17 cellular contexts compared by ENCODE assay signal in genomic region chr3:61571516-61572336, GRCh38. TPM values are rescaled to one million over a fixed set of nuclear protein-coding genes. Genes with fewer than 3 reads are reported as not detected.
DNase-seq lines count a peak whose midpoint lies in the region; ATAC-seq and TF ChIP-seq lines count a peak whose summit lies in the region.
"Had no signal": no experiment of that assay in that cellular context is flagged by ENCODE, and none has a peak within 500 bp of the region (broad histone marks: within the 10 kb centered on the region; RNA-seq: fewer than 3 reads in every experiment).

No MANE protein-coding gene starts in this region.

- H3K4me3 ChIP-seq in fibroblast of the aortic adventitia (ENCODE audit: low read depth, low read length), result no peak overlapping the region
- H3K4me3 ChIP-seq: A549, transverse colon had no signal

- peaks cover 23% of the 10 kb centered on the region for H3K27me3 Mint-ChIP-seq in activated CD4-positive, alpha-beta T cell treated with anti-CD3 and anti-CD28 coated beads, Interleukin-2, amount 10 ng/mL, durations not matched to agents 7 days and 5 days
- H3K27me3 Mint-ChIP-seq in activated CD4-positive, alpha-beta T cell treated with anti-CD3 and anti-CD28 coated beads for 36 hours, result peaks cover 12% of the 10 kb centered on the region

- TF ChIP-seq CTCF in fibroblast of the aortic adventitia (IDR thresholded peaks at IDR 0.05; ENCODE audit: insufficient read depth, low read length), result no peak

- POLR2A ChIA-PET in activated CD4-positive, alpha-beta T cell treated with anti-CD3 and anti-CD28 coated beads, Interleukin-2, amount 10 ng/mL, durations not matched to agents 7 days and 5 days (lab: Charles Lee), result no interaction called here
- POLR2A ChIA-PET in activated CD4-positive, alpha-beta T cell treated with anti-CD3 and anti-CD28 coated beads for 36 hours (lab: Charles Lee), result no interaction called here

- CTCF ChIA-PET in activated CD4-positive, alpha-beta T cell treated with anti-CD3 and anti-CD28 coated beads, Interleukin-2, amount 10 ng/mL, durations not matched to agents 7 days and 5 days (lab: Charles Lee), result interaction anchor here (0.6 kb wide), 1 partner anchor 20 kb away, joined by 3 read pairs; no protein-coding TSS in a partner anchor
- CTCF ChIA-PET in activated CD4-positive, alpha-beta T cell treated with anti-CD3 and anti-CD28 coated beads for 36 hours (lab: Charles Lee), result interaction anchor here (0.6 to 0.7 kb wide), 2 partner anchors 37 to 67 kb away, joined by 3 to 6 read pairs; no protein-coding TSS in a partner anchor

- no peaks in the 10 kb centered on the region for H3K36me3 Mint-ChIP-seq in activated CD4-positive, alpha-beta T cell treated with anti-CD3 and anti-CD28 coated beads, Interleukin-2, amount 10 ng/mL, durations not matched to agents 7 days and 5 days (ENCODE audit: low read depth)
- H3K36me3 Mint-ChIP-seq in activated CD4-positive, alpha-beta T cell treated with anti-CD3 and anti-CD28 coated beads for 36 hours (ENCODE audit: low read depth), result no peaks in the 10 kb centered on the region
- H3K36me3 Mint-ChIP-seq: naive thymus-derived CD4-positive, alpha-beta T cell had no signal

- peak overlapping the region; percentile 22 for H3K27ac Mint-ChIP-seq in activated CD4-positive, alpha-beta T cell treated with anti-CD3 and anti-CD28 coated beads, Interleukin-2, amount 10 ng/mL, durations not matched to agents 7 days and 5 days
- H3K27ac Mint-ChIP-seq in activated CD4-positive, alpha-beta T cell treated with anti-CD3 and anti-CD28 coated beads for 36 hours, result no peak overlapping the region
- H3K27ac Mint-ChIP-seq: naive thymus-derived CD4-positive, alpha-beta T cell had no signal

- no peak for ATAC-seq in activated CD4-positive, alpha-beta T cell treated with anti-CD3 and anti-CD28 coated beads for 36 hours
- no peak for ATAC-seq in left lobe of liver
- ATAC-seq: A549; naive thymus-derived CD4-positive, alpha-beta T cell had no signal

- intact Hi-C loops in activated CD4-positive, alpha-beta T cell treated with anti-CD3 and anti-CD28 coated beads for 36 hours (cut with DNase I, micrococcal nuclease), result no loop called here

- no peak overlapping the region for H3K4me3 Mint-ChIP-seq in activated CD4-positive, alpha-beta T cell treated with anti-CD3 and anti-CD28 coated beads, Interleukin-2, amount 10 ng/mL, durations not matched to agents 7 days and 5 days
- no peak overlapping the region for H3K4me3 Mint-ChIP-seq in activated CD4-positive, alpha-beta T cell treated with anti-CD3 and anti-CD28 coated beads for 36 hours
- H3K4me3 Mint-ChIP-seq: naive thymus-derived CD4-positive, alpha-beta T cell had no signal

- DNase-seq in activated CD4-positive, alpha-beta T cell treated with anti-CD3 and anti-CD28 coated beads, Interleukin-2, amount 10 ng/mL, durations not matched to agents 7 days and 5 days, result no peak
- DNase-seq in activated CD4-positive, alpha-beta T cell treated with anti-CD3 and anti-CD28 coated beads for 36 hours, result no peak
- peak; percentile 92 for DNase-seq in RPMI7951 (ENCODE audit: low read depth)
- DNase-seq in fibroblast of the aortic adventitia (ENCODE audit: low read depth), result peak; percentile 96
- peak; percentile 95 for DNase-seq in stromal cell of bone marrow (ENCODE audit: low read depth)
- no peak for DNase-seq in left lobe of liver (ENCODE audit: low spot score)
- no peak for DNase-seq in GOT3 (lab: John Stamatoyannopoulos, UW)
- DNase-seq in SIG-M5 treated with dmso at 0.1 percent for 504 hours (lab: John Stamatoyannopoulos, UW; ENCODE audit: unreplicated experiment), result no peak
- DNase-seq: activated CD8-positive, alpha-beta memory T cell treated with anti-CD3 and anti-CD28 coated beads, Interleukin-2, amount 50 U/mL, for 48 hours; amygdala; DMS153; naive thymus-derived CD4-positive, alpha-beta T cell; NCI-H1105; NCI-H510A; SHP77 treated with DMSO at 0.1 percent for 48 hours; transverse colon had no signal

- no peaks in the 10 kb centered on the region for H3K4me1 Mint-ChIP-seq in activated CD4-positive, alpha-beta T cell treated with anti-CD3 and anti-CD28 coated beads, Interleukin-2, amount 10 ng/mL, durations not matched to agents 7 days and 5 days
- no peaks in the 10 kb centered on the region for H3K4me1 Mint-ChIP-seq in activated CD4-positive, alpha-beta T cell treated with anti-CD3 and anti-CD28 coated beads for 36 hours
- H3K4me1 Mint-ChIP-seq: naive thymus-derived CD4-positive, alpha-beta T cell had no signal

- H3K9me3 Mint-ChIP-seq in activated CD4-positive, alpha-beta T cell treated with anti-CD3 and anti-CD28 coated beads, Interleukin-2, amount 10 ng/mL, durations not matched to agents 7 days and 5 days, result no peaks in the 10 kb centered on the region
- no peaks in the 10 kb centered on the region for H3K9me3 Mint-ChIP-seq in activated CD4-positive, alpha-beta T cell treated with anti-CD3 and anti-CD28 coated beads for 36 hours (ENCODE audit: low read depth)

RNA-seq across cellular contexts. Expression of gene PTPRG, which starts 10.4 kb away (rescaled TPM):
- total RNA-seq in activated CD4-positive, alpha-beta T cell treated with anti-CD3 and anti-CD28 coated beads, Interleukin-2, amount 10 ng/mL, durations not matched to agents 7 days and 5 days, result not detected
- under 1 TPM; 0.32 to 0.33 TPM for total RNA-seq in activated CD4-positive, alpha-beta T cell treated with anti-CD3 and anti-CD28 coated beads for 36 hours
- total RNA-seq in RPMI7951 (2014; rRNA removed; shearing (Covaris generic)), result 43.0 and 44.9 TPM in 2 replicates
- 27.6 and 52.0 TPM in 2 replicates for total RNA-seq in fibroblast of the aortic adventitia (ENCODE audit: low replicate concordance)
- total RNA-seq in left lobe of liver, result 15.6 TPM

Comparison
In these comparisons a context has a peak if more than half of its experiments do, and no peak if none do; other contexts are left out.
1. DNase-seq: peak in RPMI7951 (single experiment), fibroblast of the aortic adventitia (single experiment) and stromal cell of bone marrow (single experiment); none in activated CD4-positive, alpha-beta T cell treated with anti-CD3 and anti-CD28 coated beads, Interleukin-2, amount 10 ng/mL, durations not matched to agents 7 days and 5 days (single experiment), activated CD4-positive, alpha-beta T cell treated with anti-CD3 and anti-CD28 coated beads for 36 hours (single experiment), left lobe of liver (single experiment), GOT3 (single experiment) and SIG-M5 treated with dmso at 0.1 percent for 504 hours (single experiment).
2. RNA of gene PTPRG, which starts 10.4 kb away (total RNA-seq): 27.6 to 52.0 TPM in fibroblast of the aortic adventitia, 43.0 to 44.9 TPM in RPMI7951 and 15.6 TPM in left lobe of liver (single experiment); 0.32 to 0.33 TPM in activated CD4-positive, alpha-beta T cell treated with anti-CD3 and anti-CD28 coated beads for 36 hours and not detected in activated CD4-positive, alpha-beta T cell treated with anti-CD3 and anti-CD28 coated beads, Interleukin-2, amount 10 ng/mL, durations not matched to agents 7 days and 5 days; every median in the first group is over 10 times any median in the second.